In genomic region chr10:69408318-69409175, GRCh38 we compare ENCODE assay signal across 8 cellular contexts.
DNase-seq lines count a peak whose midpoint lies in the region; ATAC-seq lines count a peak whose summit lies in the region.

No MANE protein-coding gene starts in this region.

- peak; percentile 93 for DNase-seq in Ammon's horn (ENCODE audit: low spot score)
- peak; percentile 74 for DNase-seq in NCI-H2227 treated with DMSO at 0.1 percent for 48 hours (lab: John Stamatoyannopoulos, UW)
- DNase-seq in activated CD4-positive, CD25-positive, alpha-beta regulatory T cell (lab: John Stamatoyannopoulos, UW): peak; percentile 91 to 96 (median 94)
- DNase-seq in central memory CD4-positive, alpha-beta T cell: peak; percentile 88
- DNase-seq in kidney glomerular epithelial cell (lab: John Stamatoyannopoulos, UW): peak; percentile 82
- DNase-seq in stimulated activated CD4-positive, alpha-beta T cell treated with anti-CD3 and anti-CD28 coated beads, Interleukin-15, amount 100 ng/mL, for 48 hours (ENCODE audit: low read depth in 2 of 2): peak; percentile 84 to 85

- ATAC-seq in GM19023 (IDR thresholded peaks at IDR 0.05; ENCODE audit: unreplicated experiment): peak; percentile 83
- ATAC-seq in HG03175 (IDR thresholded peaks at IDR 0.05; ENCODE audit: unreplicated experiment): peak; percentile 88

Comparison
In these comparisons a context has a peak if more than half of its experiments do, and no peak if none do; other contexts are left out.
1. Peak in every context shown above with its lines: DNase-seq and ATAC-seq.